Comparison of ENCODE assay signal across 2 cellular contexts in genomic region chr1:202600432-202601041, GRCh38.
TF ChIP-seq lines count a peak whose summit lies in the region.

No MANE protein-coding gene starts in this region.

TF ChIP-seq in SK-N-SH treated with all-trans-retinoic acid at 6 μM for 48 hours, 23 proteins besides CTCF, POLR2A, EP300 and RAD21 (continued from another document):
- no peak for TF ChIP-seq TSHZ2 (CRISPR knock-in tag; IDR thresholded peaks at IDR 0.05)
- TF ChIP-seq GLIS3 (CRISPR knock-in tag; IDR thresholded peaks at IDR 0.05): no peak
- no peak for TF ChIP-seq ZFP3 (CRISPR knock-in tag; IDR thresholded peaks at IDR 0.05)
- TF ChIP-seq ARNTL (CRISPR knock-in tag; IDR thresholded peaks at IDR 0.05; ENCODE audit: borderline replicate concordance, low read depth): no peak
- TF ChIP-seq CSRNP3 (CRISPR knock-in tag; IDR thresholded peaks at IDR 0.05): no peak
- TF ChIP-seq OSR1 (CRISPR knock-in tag; IDR thresholded peaks at IDR 0.05): no peak
- no peak for TF ChIP-seq ESRRG (CRISPR knock-in tag; IDR thresholded peaks at IDR 0.05)
- no peak for TF ChIP-seq TOX (CRISPR knock-in tag; IDR thresholded peaks at IDR 0.05; ENCODE audit: borderline replicate concordance)
- TF ChIP-seq RARB (CRISPR knock-in tag; IDR thresholded peaks at IDR 0.05): no peak
- TF ChIP-seq POU6F1 (CRISPR knock-in tag; IDR thresholded peaks at IDR 0.05; ENCODE audit: borderline replicate concordance, low read depth): no peak
- TF ChIP-seq TCF4 (CRISPR knock-in tag; IDR thresholded peaks at IDR 0.05; ENCODE audit: borderline replicate concordance): no peak

TF ChIP-seq in SK-N-SH, 30 proteins besides CTCF, POLR2A, EP300 and RAD21 (continued from another document):
- TF ChIP-seq REST (IDR thresholded peaks at IDR 0.05; ENCODE audit: low read depth, low read length) (no peak), FOXJ3 (CRISPR knock-in tag; IDR thresholded peaks at IDR 0.05) (no peak), SIN3A (IDR thresholded peaks at IDR 0.05; ENCODE audit: borderline replicate concordance, low read depth, low read length) (no peak), ELF1 (IDR thresholded peaks at IDR 0.05) (no peak), PBX3 (IDR thresholded peaks at IDR 0.05) (no peak), IRF3 (IDR thresholded peaks at IDR 0.05; ENCODE audit: low read depth, low read length) (no peak), ZBTB33 (IDR thresholded peaks at IDR 0.05; ENCODE audit: borderline replicate concordance, low read depth) (no peak), TEAD4 (IDR thresholded peaks at IDR 0.05; ENCODE audit: borderline replicate concordance, insufficient read depth) (no peak), RCOR1 (IDR thresholded peaks at IDR 0.05; ENCODE audit: low read length) (no peak), YY1 (IDR thresholded peaks at IDR 0.05; ENCODE audit: low read depth) (no peak), GABPA (IDR thresholded peaks at IDR 0.05; ENCODE audit: low read depth) (no peak), TAF1 (IDR thresholded peaks at IDR 0.05; ENCODE audit: borderline replicate concordance, low read depth, low read length) (no peak), RXRA (IDR thresholded peaks at IDR 0.05; ENCODE audit: borderline replicate concordance, low read depth) (no peak), MAX (IDR thresholded peaks at IDR 0.05; ENCODE audit: low read depth) (no peak)
